ENCODE assay signal across 1 cellular context in genomic region chr5:55055183-55055582, GRCh38.
TF ChIP-seq lines count a peak whose summit lies in the region.

No MANE protein-coding gene starts in this region.

TF ChIP-seq in HepG2, 621 proteins besides CTCF, POLR2A, EP300 and RAD21 (continued from another document):
- TF ChIP-seq, protein P1, sequence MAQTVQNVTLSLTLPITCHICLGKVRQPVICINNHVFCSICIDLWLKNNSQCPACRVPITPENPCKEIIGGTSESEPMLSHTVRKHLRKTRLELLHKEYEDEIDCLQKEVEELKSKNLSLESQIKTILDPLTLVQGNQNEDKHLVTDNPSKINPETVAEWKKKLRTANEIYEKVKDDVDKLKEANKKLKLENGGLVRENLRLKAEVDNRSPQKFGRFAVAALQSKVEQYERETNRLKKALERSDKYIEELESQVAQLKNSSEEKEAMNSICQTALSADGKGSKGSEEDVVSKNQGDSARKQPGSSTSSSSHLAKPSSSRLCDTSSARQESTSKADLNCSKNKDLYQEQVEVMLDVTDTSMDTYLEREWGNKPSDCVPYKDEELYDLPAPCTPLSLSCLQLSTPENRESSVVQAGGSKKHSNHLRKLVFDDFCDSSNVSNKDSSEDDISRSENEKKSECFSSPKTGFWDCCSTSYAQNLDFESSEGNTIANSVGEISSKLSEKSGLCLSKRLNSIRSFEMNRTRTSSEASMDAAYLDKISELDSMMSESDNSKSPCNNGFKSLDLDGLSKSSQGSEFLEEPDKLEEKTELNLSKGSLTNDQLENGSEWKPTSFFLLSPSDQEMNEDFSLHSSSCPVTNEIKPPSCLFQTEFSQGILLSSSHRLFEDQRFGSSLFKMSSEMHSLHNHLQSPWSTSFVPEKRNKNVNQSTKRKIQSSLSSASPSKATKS (CRISPR knock-in tag; IDR thresholded peaks at IDR 0.05): no peak
- no peak for TF ChIP-seq MBD4 (IDR thresholded peaks at IDR 0.05; ENCODE audit: borderline replicate concordance, low read length)
- TF ChIP-seq ATF1 (CRISPR knock-in tag; IDR thresholded peaks at IDR 0.05): no peak
- no peak for TF ChIP-seq TBX3 (IDR thresholded peaks at IDR 0.05; ENCODE audit: borderline replicate concordance)
- peak; percentile 86 for TF ChIP-seq ATF7 (IDR thresholded peaks at IDR 0.05)
- no peak for TF ChIP-seq ATF7 (CRISPR knock-in tag; IDR thresholded peaks at IDR 0.05)
- TF ChIP-seq XBP1 (CRISPR knock-in tag; IDR thresholded peaks at IDR 0.05): no peak
- no peak for TF ChIP-seq FOXC1 (CRISPR knock-in tag; IDR thresholded peaks at IDR 0.05; ENCODE audit: borderline replicate concordance)
- TF ChIP-seq TAF1 (CRISPR knock-in tag; IDR thresholded peaks at IDR 0.05): no peak
